Comparison of ENCODE assay signal across 1 cellular context in the genomic region with DNA sequence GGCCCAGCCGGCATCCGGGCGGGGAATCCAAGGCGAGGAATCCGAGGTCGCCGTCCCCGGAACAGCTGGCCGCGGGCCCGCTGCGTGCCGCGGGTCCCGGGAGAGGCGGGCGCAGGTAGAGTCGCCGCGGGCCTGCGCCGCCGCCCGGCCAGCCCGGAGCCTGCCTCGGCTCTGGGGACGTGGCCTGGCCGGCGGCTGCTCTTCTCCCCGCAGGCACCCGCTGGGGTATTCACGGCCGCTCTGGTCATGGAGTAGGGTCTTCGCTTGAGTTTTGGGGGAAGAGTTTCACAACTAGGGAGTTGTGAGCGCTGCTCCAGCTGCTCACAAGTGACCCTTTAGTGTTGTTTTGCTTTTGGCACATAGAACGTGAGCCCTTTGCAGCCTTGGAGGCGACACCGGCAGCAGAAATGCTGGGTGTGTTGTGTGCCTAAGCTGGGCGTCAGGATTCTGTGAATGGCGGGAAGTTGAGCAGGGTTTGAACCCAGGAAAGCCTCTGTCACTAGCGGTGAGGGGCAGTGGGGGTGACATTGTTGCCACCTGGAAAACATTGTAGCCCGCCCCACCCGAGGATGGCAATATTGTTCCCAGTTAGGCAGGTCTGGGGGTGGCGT.
TF ChIP-seq lines count a peak whose summit lies in the region.

No MANE protein-coding gene starts in this region.

TF ChIP-seq in SK-N-SH, 30 proteins besides CTCF, POLR2A, EP300 and RAD21 (continued from another document):
- TF ChIP-seq, protein P1, sequence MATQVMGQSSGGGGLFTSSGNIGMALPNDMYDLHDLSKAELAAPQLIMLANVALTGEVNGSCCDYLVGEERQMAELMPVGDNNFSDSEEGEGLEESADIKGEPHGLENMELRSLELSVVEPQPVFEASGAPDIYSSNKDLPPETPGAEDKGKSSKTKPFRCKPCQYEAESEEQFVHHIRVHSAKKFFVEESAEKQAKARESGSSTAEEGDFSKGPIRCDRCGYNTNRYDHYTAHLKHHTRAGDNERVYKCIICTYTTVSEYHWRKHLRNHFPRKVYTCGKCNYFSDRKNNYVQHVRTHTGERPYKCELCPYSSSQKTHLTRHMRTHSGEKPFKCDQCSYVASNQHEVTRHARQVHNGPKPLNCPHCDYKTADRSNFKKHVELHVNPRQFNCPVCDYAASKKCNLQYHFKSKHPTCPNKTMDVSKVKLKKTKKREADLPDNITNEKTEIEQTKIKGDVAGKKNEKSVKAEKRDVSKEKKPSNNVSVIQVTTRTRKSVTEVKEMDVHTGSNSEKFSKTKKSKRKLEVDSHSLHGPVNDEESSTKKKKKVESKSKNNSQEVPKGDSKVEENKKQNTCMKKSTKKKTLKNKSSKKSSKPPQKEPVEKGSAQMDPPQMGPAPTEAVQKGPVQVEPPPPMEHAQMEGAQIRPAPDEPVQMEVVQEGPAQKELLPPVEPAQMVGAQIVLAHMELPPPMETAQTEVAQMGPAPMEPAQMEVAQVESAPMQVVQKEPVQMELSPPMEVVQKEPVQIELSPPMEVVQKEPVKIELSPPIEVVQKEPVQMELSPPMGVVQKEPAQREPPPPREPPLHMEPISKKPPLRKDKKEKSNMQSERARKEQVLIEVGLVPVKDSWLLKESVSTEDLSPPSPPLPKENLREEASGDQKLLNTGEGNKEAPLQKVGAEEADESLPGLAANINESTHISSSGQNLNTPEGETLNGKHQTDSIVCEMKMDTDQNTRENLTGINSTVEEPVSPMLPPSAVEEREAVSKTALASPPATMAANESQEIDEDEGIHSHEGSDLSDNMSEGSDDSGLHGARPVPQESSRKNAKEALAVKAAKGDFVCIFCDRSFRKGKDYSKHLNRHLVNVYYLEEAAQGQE (IDR thresholded peaks at IDR 0.05; ENCODE audit: low read depth, low read length), result no peak
- no peak for TF ChIP-seq RCOR1 (IDR thresholded peaks at IDR 0.05; ENCODE audit: low read length)
- TF ChIP-seq, protein P2, sequence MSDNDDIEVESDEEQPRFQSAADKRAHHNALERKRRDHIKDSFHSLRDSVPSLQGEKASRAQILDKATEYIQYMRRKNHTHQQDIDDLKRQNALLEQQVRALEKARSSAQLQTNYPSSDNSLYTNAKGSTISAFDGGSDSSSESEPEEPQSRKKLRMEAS (IDR thresholded peaks at IDR 0.05; ENCODE audit: low read depth), result no peak
